Comparison of ENCODE assay signal across 10 cellular contexts in genomic region chr9:29861803-29862202, GRCh38.
"Had no signal": no experiment of that assay in that cellular context is flagged by ENCODE, and none has a peak within 500 bp of the region (broad histone marks: within the 10 kb centered on the region; RNA-seq: fewer than 3 reads in every experiment).

No MANE protein-coding gene starts in this region.

- H3K9me3 ChIP-seq: HAP-1 had no signal

- H3K4me3 ChIP-seq: GM23248, HAP-1, K562 had no signal

- ATAC-seq: HCT116, K562 had no signal

- H3K4me1 ChIP-seq: HAP-1 had no signal

- H3K36me3 ChIP-seq: HAP-1 had no signal

- DNase-seq: GM23248, GOT3, H7, HFFc6, IMR-90, KG1 had no signal

- H2AFZ ChIP-seq: GM23248 had no signal

- FAIRE-seq: K562 had no signal

- H3K27ac ChIP-seq: GM23248, HL-60 had no signal

- H3K9ac ChIP-seq: GM23248 had no signal
